In the genomic region with DNA sequence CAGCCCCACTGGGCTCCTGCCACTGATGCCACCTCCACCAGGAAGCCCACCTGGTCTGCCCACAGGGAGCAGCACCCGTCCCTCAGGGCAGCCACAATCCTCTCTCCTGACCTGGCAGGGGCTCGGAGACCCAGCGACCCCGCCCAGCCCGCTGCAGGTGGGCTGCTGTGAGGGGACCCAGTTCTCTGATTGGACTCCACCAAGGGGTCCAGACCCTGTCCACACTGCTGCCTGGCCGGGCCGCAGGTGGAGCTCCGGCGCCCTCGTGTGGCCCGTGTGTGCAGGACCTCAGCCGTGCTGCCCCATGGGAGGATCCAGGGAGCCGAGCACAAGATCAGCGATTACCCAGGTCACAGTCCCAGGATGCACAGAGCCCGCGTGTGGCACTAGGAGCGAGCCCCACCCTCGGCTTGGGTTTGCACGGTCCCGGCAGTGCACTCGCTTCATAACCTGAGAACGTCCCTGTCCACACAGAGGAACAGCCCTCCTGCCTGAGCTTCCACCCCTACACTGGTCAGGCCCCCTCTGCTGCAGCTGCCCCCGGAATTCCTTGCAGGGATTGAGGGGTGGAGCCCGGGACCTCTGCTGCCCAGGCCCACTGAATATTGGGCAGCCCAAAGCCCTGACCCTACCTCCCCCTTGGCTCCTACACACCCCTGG, we compare ENCODE assay signal across 1 cellular context.
TF ChIP-seq lines count a peak whose summit lies in the region.

No MANE protein-coding gene starts in this region.

TF ChIP-seq in HepG2, 621 proteins besides CTCF, POLR2A, EP300 and RAD21 (continued from another document and continues in another):
- TF ChIP-seq RXRB (CRISPR knock-in tag; IDR thresholded peaks at IDR 0.05; ENCODE audit: borderline replicate concordance) (0 out of 2 replicates have a peak, but pooled peaks have one; percentile 27), KMT2B (CRISPR knock-in tag; IDR thresholded peaks at IDR 0.05) (no peak), ZNF205 (CRISPR knock-in tag; IDR thresholded peaks at IDR 0.05) (no peak), MTA3 (CRISPR knock-in tag; IDR thresholded peaks at IDR 0.05) (no peak), SCMH1 (CRISPR knock-in tag; IDR thresholded peaks at IDR 0.05; ENCODE audit: borderline replicate concordance) (no peak), JARID2 (CRISPR knock-in tag; IDR thresholded peaks at IDR 0.05; ENCODE audit: insufficient replicate concordance) (no peak), MXI1 (IDR thresholded peaks at IDR 0.05; ENCODE audit: borderline replicate concordance, low read depth, low read length) (0 out of 3 replicates have a peak, but pooled peaks have one; percentile 14), ADNP (CRISPR knock-in tag; IDR thresholded peaks at IDR 0.05) (0 out of 2 replicates have a peak, but pooled peaks have one; percentile 49), MYNN (CRISPR knock-in tag; IDR thresholded peaks at IDR 0.05; ENCODE audit: low read depth) (no peak), EED (CRISPR knock-in tag; IDR thresholded peaks at IDR 0.05) (no peak), ZNF33A (CRISPR knock-in tag; IDR thresholded peaks at IDR 0.05; ENCODE audit: borderline replicate concordance) (no peak), NKX3-1 (CRISPR knock-in tag; IDR thresholded peaks at IDR 0.05) (no peak), ZC3H4 (CRISPR knock-in tag; IDR thresholded peaks at IDR 0.05; ENCODE audit: borderline replicate concordance) (no peak), KLF9 (CRISPR knock-in tag; IDR thresholded peaks at IDR 0.05; ENCODE audit: low read depth) (no peak), KDM2A (CRISPR knock-in tag; IDR thresholded peaks at IDR 0.05; ENCODE audit: borderline replicate concordance, low read depth) (peak; percentile 61; the same call in 1 of the 2 replicates), YEATS4 (CRISPR knock-in tag; IDR thresholded peaks at IDR 0.05; ENCODE audit: borderline replicate concordance) (no peak), HOXD1 (CRISPR knock-in tag; IDR thresholded peaks at IDR 0.05) (no peak), ETV5 (CRISPR knock-in tag; IDR thresholded peaks at IDR 0.05; ENCODE audit: borderline replicate concordance) (no peak), ZSCAN20 (CRISPR knock-in tag; IDR thresholded peaks at IDR 0.05; ENCODE audit: borderline replicate concordance) (no peak), SMC3 (IDR thresholded peaks at IDR 0.05; ENCODE audit: low read length) (peak; percentile 25; the same call in 1 of the 2 replicates), MYC (CRISPR knock-in tag; IDR thresholded peaks at IDR 0.05; ENCODE audit: borderline replicate concordance) (peak; percentile 56; the same call in 1 of the 2 replicates), HNRNPLL (IDR thresholded peaks at IDR 0.05; ENCODE audit: low read depth, low read length, poor library complexity, severe bottlenecking) (no peak), ZNF337 (CRISPR knock-in tag; IDR thresholded peaks at IDR 0.05; ENCODE audit: borderline replicate concordance, low read depth) (no peak)
- TF ChIP-seq, protein P1, sequence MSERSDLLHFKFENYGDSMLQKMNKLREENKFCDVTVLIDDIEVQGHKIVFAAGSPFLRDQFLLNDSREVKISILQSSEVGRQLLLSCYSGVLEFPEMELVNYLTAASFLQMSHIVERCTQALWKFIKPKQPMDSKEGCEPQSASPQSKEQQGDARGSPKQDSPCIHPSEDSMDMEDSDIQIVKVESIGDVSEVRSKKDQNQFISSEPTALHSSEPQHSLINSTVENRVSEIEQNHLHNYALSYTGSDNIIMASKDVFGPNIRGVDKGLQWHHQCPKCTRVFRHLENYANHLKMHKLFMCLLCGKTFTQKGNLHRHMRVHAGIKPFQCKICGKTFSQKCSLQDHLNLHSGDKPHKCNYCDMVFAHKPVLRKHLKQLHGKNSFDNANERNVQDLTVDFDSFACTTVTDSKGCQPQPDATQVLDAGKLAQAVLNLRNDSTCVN (CRISPR knock-in tag; IDR thresholded peaks at IDR 0.05; ENCODE audit: borderline replicate concordance), result no peak
- TF ChIP-seq, protein P2, sequence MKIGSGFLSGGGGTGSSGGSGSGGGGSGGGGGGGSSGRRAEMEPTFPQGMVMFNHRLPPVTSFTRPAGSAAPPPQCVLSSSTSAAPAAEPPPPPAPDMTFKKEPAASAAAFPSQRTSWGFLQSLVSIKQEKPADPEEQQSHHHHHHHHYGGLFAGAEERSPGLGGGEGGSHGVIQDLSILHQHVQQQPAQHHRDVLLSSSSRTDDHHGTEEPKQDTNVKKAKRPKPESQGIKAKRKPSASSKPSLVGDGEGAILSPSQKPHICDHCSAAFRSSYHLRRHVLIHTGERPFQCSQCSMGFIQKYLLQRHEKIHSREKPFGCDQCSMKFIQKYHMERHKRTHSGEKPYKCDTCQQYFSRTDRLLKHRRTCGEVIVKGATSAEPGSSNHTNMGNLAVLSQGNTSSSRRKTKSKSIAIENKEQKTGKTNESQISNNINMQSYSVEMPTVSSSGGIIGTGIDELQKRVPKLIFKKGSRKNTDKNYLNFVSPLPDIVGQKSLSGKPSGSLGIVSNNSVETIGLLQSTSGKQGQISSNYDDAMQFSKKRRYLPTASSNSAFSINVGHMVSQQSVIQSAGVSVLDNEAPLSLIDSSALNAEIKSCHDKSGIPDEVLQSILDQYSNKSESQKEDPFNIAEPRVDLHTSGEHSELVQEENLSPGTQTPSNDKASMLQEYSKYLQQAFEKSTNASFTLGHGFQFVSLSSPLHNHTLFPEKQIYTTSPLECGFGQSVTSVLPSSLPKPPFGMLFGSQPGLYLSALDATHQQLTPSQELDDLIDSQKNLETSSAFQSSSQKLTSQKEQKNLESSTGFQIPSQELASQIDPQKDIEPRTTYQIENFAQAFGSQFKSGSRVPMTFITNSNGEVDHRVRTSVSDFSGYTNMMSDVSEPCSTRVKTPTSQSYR (CRISPR knock-in tag; IDR thresholded peaks at IDR 0.05; ENCODE audit: borderline replicate concordance), result no peak
- TF ChIP-seq, protein P3, sequence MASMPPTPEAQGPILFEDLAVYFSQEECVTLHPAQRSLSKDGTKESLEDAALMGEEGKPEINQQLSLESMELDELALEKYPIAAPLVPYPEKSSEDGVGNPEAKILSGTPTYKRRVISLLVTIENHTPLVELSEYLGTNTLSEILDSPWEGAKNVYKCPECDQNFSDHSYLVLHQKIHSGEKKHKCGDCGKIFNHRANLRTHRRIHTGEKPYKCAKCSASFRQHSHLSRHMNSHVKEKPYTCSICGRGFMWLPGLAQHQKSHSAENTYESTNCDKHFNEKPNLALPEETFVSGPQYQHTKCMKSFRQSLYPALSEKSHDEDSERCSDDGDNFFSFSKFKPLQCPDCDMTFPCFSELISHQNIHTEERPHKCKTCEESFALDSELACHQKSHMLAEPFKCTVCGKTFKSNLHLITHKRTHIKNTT (CRISPR knock-in tag; IDR thresholded peaks at IDR 0.05), result no peak
- TF ChIP-seq, protein P4, sequence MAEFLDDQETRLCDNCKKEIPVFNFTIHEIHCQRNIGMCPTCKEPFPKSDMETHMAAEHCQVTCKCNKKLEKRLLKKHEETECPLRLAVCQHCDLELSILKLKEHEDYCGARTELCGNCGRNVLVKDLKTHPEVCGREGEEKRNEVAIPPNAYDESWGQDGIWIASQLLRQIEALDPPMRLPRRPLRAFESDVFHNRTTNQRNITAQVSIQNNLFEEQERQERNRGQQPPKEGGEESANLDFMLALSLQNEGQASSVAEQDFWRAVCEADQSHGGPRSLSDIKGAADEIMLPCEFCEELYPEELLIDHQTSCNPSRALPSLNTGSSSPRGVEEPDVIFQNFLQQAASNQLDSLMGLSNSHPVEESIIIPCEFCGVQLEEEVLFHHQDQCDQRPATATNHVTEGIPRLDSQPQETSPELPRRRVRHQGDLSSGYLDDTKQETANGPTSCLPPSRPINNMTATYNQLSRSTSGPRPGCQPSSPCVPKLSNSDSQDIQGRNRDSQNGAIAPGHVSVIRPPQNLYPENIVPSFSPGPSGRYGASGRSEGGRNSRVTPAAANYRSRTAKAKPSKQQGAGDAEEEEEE (CRISPR knock-in tag; IDR thresholded peaks at IDR 0.05; ENCODE audit: borderline replicate concordance), result no peak
- TF ChIP-seq, protein P5, sequence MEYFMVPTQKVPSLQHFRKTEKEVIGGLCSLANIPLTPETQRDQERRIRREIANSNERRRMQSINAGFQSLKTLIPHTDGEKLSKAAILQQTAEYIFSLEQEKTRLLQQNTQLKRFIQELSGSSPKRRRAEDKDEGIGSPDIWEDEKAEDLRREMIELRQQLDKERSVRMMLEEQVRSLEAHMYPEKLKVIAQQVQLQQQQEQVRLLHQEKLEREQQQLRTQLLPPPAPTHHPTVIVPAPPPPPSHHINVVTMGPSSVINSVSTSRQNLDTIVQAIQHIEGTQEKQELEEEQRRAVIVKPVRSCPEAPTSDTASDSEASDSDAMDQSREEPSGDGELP (IDR thresholded peaks at IDR 0.05; ENCODE audit: borderline replicate concordance, low read depth), result no peak
- TF ChIP-seq, protein P6, sequence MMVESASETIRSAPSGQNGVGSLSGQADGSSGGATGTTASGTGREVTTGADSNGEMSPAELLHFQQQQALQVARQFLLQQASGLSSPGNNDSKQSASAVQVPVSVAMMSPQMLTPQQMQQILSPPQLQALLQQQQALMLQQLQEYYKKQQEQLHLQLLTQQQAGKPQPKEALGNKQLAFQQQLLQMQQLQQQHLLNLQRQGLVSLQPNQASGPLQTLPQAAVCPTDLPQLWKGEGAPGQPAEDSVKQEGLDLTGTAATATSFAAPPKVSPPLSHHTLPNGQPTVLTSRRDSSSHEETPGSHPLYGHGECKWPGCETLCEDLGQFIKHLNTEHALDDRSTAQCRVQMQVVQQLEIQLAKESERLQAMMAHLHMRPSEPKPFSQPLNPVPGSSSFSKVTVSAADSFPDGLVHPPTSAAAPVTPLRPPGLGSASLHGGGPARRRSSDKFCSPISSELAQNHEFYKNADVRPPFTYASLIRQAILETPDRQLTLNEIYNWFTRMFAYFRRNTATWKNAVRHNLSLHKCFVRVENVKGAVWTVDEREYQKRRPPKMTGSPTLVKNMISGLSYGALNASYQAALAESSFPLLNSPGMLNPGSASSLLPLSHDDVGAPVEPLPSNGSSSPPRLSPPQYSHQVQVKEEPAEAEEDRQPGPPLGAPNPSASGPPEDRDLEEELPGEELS (CRISPR knock-in tag; IDR thresholded peaks at IDR 0.05), result no peak
- TF ChIP-seq, protein P7, sequence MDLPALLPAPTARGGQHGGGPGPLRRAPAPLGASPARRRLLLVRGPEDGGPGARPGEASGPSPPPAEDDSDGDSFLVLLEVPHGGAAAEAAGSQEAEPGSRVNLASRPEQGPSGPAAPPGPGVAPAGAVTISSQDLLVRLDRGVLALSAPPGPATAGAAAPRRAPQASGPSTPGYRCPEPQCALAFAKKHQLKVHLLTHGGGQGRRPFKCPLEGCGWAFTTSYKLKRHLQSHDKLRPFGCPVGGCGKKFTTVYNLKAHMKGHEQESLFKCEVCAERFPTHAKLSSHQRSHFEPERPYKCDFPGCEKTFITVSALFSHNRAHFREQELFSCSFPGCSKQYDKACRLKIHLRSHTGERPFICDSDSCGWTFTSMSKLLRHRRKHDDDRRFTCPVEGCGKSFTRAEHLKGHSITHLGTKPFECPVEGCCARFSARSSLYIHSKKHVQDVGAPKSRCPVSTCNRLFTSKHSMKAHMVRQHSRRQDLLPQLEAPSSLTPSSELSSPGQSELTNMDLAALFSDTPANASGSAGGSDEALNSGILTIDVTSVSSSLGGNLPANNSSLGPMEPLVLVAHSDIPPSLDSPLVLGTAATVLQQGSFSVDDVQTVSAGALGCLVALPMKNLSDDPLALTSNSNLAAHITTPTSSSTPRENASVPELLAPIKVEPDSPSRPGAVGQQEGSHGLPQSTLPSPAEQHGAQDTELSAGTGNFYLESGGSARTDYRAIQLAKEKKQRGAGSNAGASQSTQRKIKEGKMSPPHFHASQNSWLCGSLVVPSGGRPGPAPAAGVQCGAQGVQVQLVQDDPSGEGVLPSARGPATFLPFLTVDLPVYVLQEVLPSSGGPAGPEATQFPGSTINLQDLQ (CRISPR knock-in tag; IDR thresholded peaks at IDR 0.05), result no peak
- TF ChIP-seq, protein P8, sequence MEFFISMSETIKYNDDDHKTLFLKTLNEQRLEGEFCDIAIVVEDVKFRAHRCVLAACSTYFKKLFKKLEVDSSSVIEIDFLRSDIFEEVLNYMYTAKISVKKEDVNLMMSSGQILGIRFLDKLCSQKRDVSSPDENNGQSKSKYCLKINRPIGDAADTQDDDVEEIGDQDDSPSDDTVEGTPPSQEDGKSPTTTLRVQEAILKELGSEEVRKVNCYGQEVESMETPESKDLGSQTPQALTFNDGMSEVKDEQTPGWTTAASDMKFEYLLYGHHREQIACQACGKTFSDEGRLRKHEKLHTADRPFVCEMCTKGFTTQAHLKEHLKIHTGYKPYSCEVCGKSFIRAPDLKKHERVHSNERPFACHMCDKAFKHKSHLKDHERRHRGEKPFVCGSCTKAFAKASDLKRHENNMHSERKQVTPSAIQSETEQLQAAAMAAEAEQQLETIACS (CRISPR knock-in tag; IDR thresholded peaks at IDR 0.05), result no peak
- TF ChIP-seq, protein P9, sequence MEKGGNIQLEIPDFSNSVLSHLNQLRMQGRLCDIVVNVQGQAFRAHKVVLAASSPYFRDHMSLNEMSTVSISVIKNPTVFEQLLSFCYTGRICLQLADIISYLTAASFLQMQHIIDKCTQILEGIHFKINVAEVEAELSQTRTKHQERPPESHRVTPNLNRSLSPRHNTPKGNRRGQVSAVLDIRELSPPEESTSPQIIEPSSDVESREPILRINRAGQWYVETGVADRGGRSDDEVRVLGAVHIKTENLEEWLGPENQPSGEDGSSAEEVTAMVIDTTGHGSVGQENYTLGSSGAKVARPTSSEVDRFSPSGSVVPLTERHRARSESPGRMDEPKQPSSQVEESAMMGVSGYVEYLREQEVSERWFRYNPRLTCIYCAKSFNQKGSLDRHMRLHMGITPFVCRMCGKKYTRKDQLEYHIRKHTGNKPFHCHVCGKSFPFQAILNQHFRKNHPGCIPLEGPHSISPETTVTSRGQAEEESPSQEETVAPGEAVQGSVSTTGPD (CRISPR knock-in tag; IDR thresholded peaks at IDR 0.05), result no peak
- TF ChIP-seq, protein P10, sequence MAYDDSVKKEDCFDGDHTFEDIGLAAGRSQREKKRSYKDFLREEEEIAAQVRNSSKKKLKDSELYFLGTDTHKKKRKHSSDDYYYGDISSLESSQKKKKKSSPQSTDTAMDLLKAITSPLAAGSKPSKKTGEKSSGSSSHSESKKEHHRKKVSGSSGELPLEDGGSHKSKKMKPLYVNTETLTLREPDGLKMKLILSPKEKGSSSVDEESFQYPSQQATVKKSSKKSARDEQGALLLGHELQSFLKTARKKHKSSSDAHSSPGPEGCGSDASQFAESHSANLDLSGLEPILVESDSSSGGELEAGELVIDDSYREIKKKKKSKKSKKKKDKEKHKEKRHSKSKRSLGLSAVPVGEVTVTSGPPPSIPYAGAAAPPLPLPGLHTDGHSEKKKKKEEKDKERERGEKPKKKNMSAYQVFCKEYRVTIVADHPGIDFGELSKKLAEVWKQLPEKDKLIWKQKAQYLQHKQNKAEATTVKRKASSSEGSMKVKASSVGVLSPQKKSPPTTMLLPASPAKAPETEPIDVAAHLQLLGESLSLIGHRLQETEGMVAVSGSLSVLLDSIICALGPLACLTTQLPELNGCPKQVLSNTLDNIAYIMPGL (CRISPR knock-in tag; IDR thresholded peaks at IDR 0.05; ENCODE audit: borderline replicate concordance in 1 of 2, low read depth in 1 of 2), result peak in 1 of 2 experiments; percentile 61; a peak in 1 of 4 replicates
- TF ChIP-seq, protein P11, sequence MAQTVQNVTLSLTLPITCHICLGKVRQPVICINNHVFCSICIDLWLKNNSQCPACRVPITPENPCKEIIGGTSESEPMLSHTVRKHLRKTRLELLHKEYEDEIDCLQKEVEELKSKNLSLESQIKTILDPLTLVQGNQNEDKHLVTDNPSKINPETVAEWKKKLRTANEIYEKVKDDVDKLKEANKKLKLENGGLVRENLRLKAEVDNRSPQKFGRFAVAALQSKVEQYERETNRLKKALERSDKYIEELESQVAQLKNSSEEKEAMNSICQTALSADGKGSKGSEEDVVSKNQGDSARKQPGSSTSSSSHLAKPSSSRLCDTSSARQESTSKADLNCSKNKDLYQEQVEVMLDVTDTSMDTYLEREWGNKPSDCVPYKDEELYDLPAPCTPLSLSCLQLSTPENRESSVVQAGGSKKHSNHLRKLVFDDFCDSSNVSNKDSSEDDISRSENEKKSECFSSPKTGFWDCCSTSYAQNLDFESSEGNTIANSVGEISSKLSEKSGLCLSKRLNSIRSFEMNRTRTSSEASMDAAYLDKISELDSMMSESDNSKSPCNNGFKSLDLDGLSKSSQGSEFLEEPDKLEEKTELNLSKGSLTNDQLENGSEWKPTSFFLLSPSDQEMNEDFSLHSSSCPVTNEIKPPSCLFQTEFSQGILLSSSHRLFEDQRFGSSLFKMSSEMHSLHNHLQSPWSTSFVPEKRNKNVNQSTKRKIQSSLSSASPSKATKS (CRISPR knock-in tag; IDR thresholded peaks at IDR 0.05), result no peak
